ENCODE assay signal across 8 cellular contexts in the genomic region with DNA sequence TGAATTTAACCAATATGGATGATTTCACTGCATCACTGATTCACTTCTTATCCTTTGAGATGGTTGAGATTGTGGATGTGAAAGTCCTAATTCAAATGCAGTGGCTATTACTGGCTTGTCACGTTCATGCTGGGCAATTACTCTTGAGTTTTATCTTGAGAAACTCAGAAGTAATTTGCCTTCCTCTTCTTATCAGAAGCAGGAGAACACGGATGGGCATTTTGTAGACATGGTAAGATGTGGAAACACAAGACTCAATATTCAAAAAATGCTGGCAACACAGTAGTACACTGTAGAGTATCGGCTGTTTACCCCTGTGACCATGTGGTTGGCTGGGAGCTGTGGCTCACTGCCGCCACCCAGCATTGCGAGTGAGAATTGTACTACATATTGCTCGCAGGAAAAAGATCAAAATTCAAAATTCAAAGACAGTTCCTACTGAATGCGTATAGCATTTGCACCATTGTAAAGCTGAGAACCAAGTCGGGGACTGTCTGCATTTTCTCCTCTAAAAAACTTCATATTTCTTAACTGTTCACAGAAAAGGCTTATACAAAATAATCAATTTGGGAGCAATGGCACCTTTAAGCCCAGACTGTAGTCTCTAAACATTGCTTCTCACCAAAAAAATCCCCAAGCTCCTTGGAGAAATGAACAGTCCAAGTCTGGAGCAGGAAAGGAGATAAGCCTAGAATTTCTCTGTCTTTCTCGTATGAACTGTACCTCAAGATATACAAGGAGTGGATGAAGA.
DNase-seq lines count a peak whose midpoint lies in the region; ATAC-seq and TF ChIP-seq lines count a peak whose summit lies in the region.

No MANE protein-coding gene starts in this region.

- H3K36me3 ChIP-seq in colonic mucosa: no peaks in the 10 kb centered on the region
- no peaks in the 10 kb centered on the region for H3K36me3 ChIP-seq in mucosa of descending colon (ENCODE audit: low read depth)

- H3K9me3 ChIP-seq in colonic mucosa: no peaks in the 10 kb centered on the region
- H3K9me3 ChIP-seq in mucosa of descending colon: no peaks in the 10 kb centered on the region

- H3K9ac ChIP-seq in colonic mucosa (ENCODE audit: low read depth in 2 of 2, low read length in 2 of 2): no peak overlapping the region

- H3K27me3 ChIP-seq in colonic mucosa: no peaks in the 10 kb centered on the region

- DNase-seq in GM03348 (ENCODE audit: low spot score) (peak; percentile 41), HUDEP-2 (lab: John Stamatoyannopoulos, UW; ENCODE audit: unreplicated experiment in 76 of 76) (peak in 54 of 76 experiments; percentile 4 to 74 (median 30)), colonic mucosa (peak; percentile 22), mucosa of descending colon (peak; percentile 48 to 66 (median 50)), stromal cell of bone marrow (ENCODE audit: low read depth) (peak; percentile 36), NCI-H2107 treated with DMSO at 0.1 percent for 48 hours (lab: John Stamatoyannopoulos, UW; ENCODE audit: unreplicated experiment) (no peak)

- no peak overlapping the region for H3K27ac ChIP-seq in colonic mucosa

- TF ChIP-seq CTCF in WI38 (IDR thresholded peaks at IDR 0.05; ENCODE audit: low read depth, low read length) (peak; percentile 66), colonic mucosa (IDR thresholded peaks at IDR 0.05) (peak; percentile 51), mucosa of descending colon (IDR thresholded peaks at IDR 0.05) (peak; percentile 48)

- ATAC-seq in GM21447 (IDR thresholded peaks at IDR 0.05; ENCODE audit: unreplicated experiment) (peak; percentile 95), mucosa of descending colon (peak; percentile 88)

- H3K4me1 ChIP-seq in colonic mucosa (no peaks in the 10 kb centered on the region), mucosa of descending colon (ENCODE audit: low read depth) (no peaks in the 10 kb centered on the region)

- no peak overlapping the region for H3K4me3 ChIP-seq in WI38 (ENCODE audit: low read depth, low read length)
- H3K4me3 ChIP-seq in colonic mucosa: no peak overlapping the region
- H3K4me3 ChIP-seq in mucosa of descending colon: no peak overlapping the region

- intact Hi-C loops in colonic mucosa (cut with DNase I) (loop anchor here (2.0 kb wide), 1 partner anchor 238 kb away; no protein-coding TSS in a partner anchor), mucosa of descending colon (cut with DNase I, micrococcal nuclease) (loop anchor here in 1 of 2 donors (10.0 kb wide), 1 partner anchor 236 kb away; no protein-coding TSS in a partner anchor)
